16 cellular contexts compared by ENCODE assay signal in the genomic region with DNA sequence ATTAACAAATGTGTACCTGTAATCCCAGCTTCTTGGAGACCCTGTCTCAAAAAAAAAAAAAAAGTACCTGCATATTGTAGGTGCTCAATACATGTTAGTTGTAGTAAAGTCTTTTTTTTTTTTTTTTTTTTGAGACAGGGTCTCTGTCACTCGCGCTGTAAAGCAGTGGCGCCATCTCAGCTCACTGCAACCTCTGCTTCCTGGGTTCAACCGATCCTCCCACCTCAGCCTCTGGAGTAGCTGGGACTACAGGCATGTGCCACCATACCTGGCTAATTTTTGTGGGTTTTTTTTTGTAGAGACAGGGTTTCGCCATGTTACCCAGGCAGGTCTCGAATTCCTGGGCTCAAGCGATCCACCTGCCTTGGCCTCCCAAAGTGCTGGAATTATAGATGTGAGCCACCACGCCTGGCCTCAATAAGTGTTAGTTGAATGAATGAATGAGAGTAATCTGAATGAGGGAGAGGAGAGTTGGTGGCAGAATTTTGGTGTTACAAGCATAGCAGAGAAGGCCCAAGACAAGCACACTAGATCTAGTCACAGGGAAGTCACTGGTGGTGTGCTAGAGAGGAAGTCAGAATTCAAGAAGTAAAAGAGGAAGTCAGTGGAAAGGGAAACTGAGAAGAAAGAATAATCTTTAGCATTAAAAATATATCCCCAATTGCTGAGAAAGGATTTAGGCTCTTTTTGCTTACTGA. TPM values are rescaled to one million over a fixed set of nuclear protein-coding genes. Genes with fewer than 3 reads are reported as not detected.
A peak's percentile ranks its signal among the peaks of the same experiment; 100 is the strongest.
DNase-seq lines count a peak whose midpoint lies in the region; ATAC-seq and TF ChIP-seq lines count a peak whose summit lies in the region.
"Had no signal": no experiment of that assay in that cellular context is flagged by ENCODE, and none has a peak within 500 bp of the region (broad histone marks: within the 10 kb centered on the region; RNA-seq: fewer than 3 reads in every experiment).

No MANE protein-coding gene starts in this region.

- peak overlapping the region; percentile 82 for H3K27ac Mint-ChIP-seq in activated naive CD8-positive, alpha-beta T cell treated with anti-CD3 and anti-CD28 coated beads, Interleukin-2, amount 10 ng/mL, durations not matched to agents 7 days and 5 days
- no peak overlapping the region for H3K27ac Mint-ChIP-seq in WTC11

- POLR2A ChIA-PET in activated naive CD8-positive, alpha-beta T cell treated with anti-CD3 and anti-CD28 coated beads, Interleukin-2, amount 10 ng/mL, durations not matched to agents 7 days and 5 days (lab: Charles Lee), result interaction anchor here (1.3 to 4.4 kb wide), 2 partner anchors 10 to 21 kb away, joined by 4 to 37 read pairs; a partner anchor contains a TSS
- POLR2A ChIA-PET in WTC11 (lab: Charles Lee), result no interaction called here

- intact Hi-C loops in left ventricle myocardium inferior (cut with micrococcal nuclease), result no loop called here
- intact Hi-C loops in heart right ventricle (cut with DNase I), result no loop called here

- whole genome bisulfite sequencing in heart right ventricle, 2 donors, result 96% methylated on average over 8 of the region's 8 CpGs

- H3K4me3 ChIP-seq in left ventricle myocardium inferior, result no peak overlapping the region
- no peak overlapping the region for H3K4me3 ChIP-seq in heart right ventricle
- no peak overlapping the region for H3K4me3 ChIP-seq in NB4 (ENCODE audit: low read depth, low read length)

- H3K4me3 Mint-ChIP-seq in activated naive CD8-positive, alpha-beta T cell treated with anti-CD3 and anti-CD28 coated beads, Interleukin-2, amount 10 ng/mL, durations not matched to agents 7 days and 5 days, result peak overlapping the region; percentile 31
- no peak overlapping the region for H3K4me3 Mint-ChIP-seq in WTC11

- ATAC-seq in heart right ventricle (no peak), WTC11 (no peak), GM19452 (IDR thresholded peaks at IDR 0.05; ENCODE audit: unreplicated experiment) (no peak)
- ATAC-seq in activated naive CD8-positive, alpha-beta T cell treated with anti-CD3 and anti-CD28 coated beads, Interleukin-2, amount 10 ng/mL, durations not matched to agents 7 days and 5 days (ENCODE audit: low read depth), result no peak
- ATAC-seq: sciatic nerve had no signal

- H3K4me1 Mint-ChIP-seq in activated naive CD8-positive, alpha-beta T cell treated with anti-CD3 and anti-CD28 coated beads, Interleukin-2, amount 10 ng/mL, durations not matched to agents 7 days and 5 days, result peaks cover 29% of the 10 kb centered on the region
- peaks cover 8% of the 10 kb centered on the region for H3K4me1 Mint-ChIP-seq in WTC11

- peaks cover 9% of the 10 kb centered on the region for H3K27me3 Mint-ChIP-seq in activated naive CD8-positive, alpha-beta T cell treated with anti-CD3 and anti-CD28 coated beads, Interleukin-2, amount 10 ng/mL, durations not matched to agents 7 days and 5 days
- peaks cover 2% of the 10 kb centered on the region; the same call in 1 of the 2 replicates for H3K27me3 Mint-ChIP-seq in WTC11 (ENCODE audit: low read depth)

- no peak for TF ChIP-seq POLR2A in NB4 (IDR thresholded peaks at IDR 0.05; ENCODE audit: extremely low read depth, insufficient read length)

- no peaks in the 10 kb centered on the region for H3K9me3 ChIP-seq in left ventricle myocardium inferior (replicated peaks)
- no peaks in the 10 kb centered on the region for H3K9me3 ChIP-seq in heart right ventricle
- H3K9me3 ChIP-seq: heart left ventricle had no signal

- no peaks in the 10 kb centered on the region for H3K9me3 Mint-ChIP-seq in activated naive CD8-positive, alpha-beta T cell treated with anti-CD3 and anti-CD28 coated beads, Interleukin-2, amount 10 ng/mL, durations not matched to agents 7 days and 5 days
- H3K9me3 Mint-ChIP-seq in WTC11, result no peaks in the 10 kb centered on the region

- TF ChIP-seq CTCF in left ventricle myocardium inferior (IDR thresholded peaks at IDR 0.05; ENCODE audit: borderline replicate concordance) (no peak), heart right ventricle (IDR thresholded peaks at IDR 0.05) (no peak), NB4 (IDR thresholded peaks at IDR 0.05; ENCODE audit: low read depth, low read length) (no peak), WTC11 (IDR thresholded peaks at IDR 0.05) (no peak)

- H3K27ac ChIP-seq in left ventricle myocardium inferior (replicated peaks) (peak overlapping the region; percentile 2), heart right ventricle (peak overlapping the region in 1 of 10 donors; percentile 76)

- H3K36me3 Mint-ChIP-seq in activated naive CD8-positive, alpha-beta T cell treated with anti-CD3 and anti-CD28 coated beads, Interleukin-2, amount 10 ng/mL, durations not matched to agents 7 days and 5 days, result no peaks in the 10 kb centered on the region
- no peaks in the 10 kb centered on the region for H3K36me3 Mint-ChIP-seq in WTC11

- H3K4me1 ChIP-seq in left ventricle myocardium inferior, result peaks cover 13% of the 10 kb centered on the region
- H3K4me1 ChIP-seq in heart right ventricle, result peaks cover 2 to 31% (median 13%) of the 10 kb centered on the region in 9 donors

- H3K27me3 ChIP-seq in left ventricle myocardium inferior (ENCODE audit: low read depth) (no peaks in the 10 kb centered on the region), heart right ventricle (no peaks in the 10 kb centered on the region)
- H3K27me3 ChIP-seq: heart left ventricle had no signal

- no peaks in the 10 kb centered on the region for H3K36me3 ChIP-seq in left ventricle myocardium inferior
- H3K36me3 ChIP-seq in heart right ventricle, result no peaks in the 10 kb centered on the region
- H3K36me3 ChIP-seq: heart left ventricle had no signal

- CTCF ChIA-PET in WTC11 (lab: Charles Lee), result no interaction called here

- DNase-seq in left ventricle myocardium inferior, result no peak
- DNase-seq in heart right ventricle, result no peak
- peak; percentile 76 for DNase-seq in NB4 (ENCODE audit: low read depth)
- no peak for DNase-seq in activated naive CD8-positive, alpha-beta T cell treated with anti-CD3 and anti-CD28 coated beads, Interleukin-2, amount 10 ng/mL, durations not matched to agents 7 days and 5 days
- no peak for DNase-seq in WTC11 (ENCODE audit: low spot score)
- no peak for DNase-seq in islet precursor cell
- no peak for DNase-seq in AG20443 (ENCODE audit: low spot score)
- DNase-seq: activated CD4-positive, alpha-beta T cell treated with anti-CD3 and anti-CD28 coated beads for 4 hours; anterior cingulate cortex; effector CD8-positive, alpha-beta T cell; heart left ventricle; mesendoderm; NCI-H146 had no signal

TF ChIP-seq in WTC11, 78 proteins besides CTCF, POLR2A, EP300 and RAD21 (continues in another document):
- TF ChIP-seq JAZF1 (CRISPR knock-in tag; IDR thresholded peaks at IDR 0.05), result no peak
- no peak for TF ChIP-seq NR2C2 (CRISPR knock-in tag; IDR thresholded peaks at IDR 0.05)
- TF ChIP-seq, protein P1, sequence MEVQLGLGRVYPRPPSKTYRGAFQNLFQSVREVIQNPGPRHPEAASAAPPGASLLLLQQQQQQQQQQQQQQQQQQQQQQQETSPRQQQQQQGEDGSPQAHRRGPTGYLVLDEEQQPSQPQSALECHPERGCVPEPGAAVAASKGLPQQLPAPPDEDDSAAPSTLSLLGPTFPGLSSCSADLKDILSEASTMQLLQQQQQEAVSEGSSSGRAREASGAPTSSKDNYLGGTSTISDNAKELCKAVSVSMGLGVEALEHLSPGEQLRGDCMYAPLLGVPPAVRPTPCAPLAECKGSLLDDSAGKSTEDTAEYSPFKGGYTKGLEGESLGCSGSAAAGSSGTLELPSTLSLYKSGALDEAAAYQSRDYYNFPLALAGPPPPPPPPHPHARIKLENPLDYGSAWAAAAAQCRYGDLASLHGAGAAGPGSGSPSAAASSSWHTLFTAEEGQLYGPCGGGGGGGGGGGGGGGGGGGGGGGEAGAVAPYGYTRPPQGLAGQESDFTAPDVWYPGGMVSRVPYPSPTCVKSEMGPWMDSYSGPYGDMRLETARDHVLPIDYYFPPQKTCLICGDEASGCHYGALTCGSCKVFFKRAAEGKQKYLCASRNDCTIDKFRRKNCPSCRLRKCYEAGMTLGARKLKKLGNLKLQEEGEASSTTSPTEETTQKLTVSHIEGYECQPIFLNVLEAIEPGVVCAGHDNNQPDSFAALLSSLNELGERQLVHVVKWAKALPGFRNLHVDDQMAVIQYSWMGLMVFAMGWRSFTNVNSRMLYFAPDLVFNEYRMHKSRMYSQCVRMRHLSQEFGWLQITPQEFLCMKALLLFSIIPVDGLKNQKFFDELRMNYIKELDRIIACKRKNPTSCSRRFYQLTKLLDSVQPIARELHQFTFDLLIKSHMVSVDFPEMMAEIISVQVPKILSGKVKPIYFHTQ (CRISPR knock-in tag; IDR thresholded peaks at IDR 0.05), result no peak
- no peak for TF ChIP-seq FOXP1 (CRISPR knock-in tag; IDR thresholded peaks at IDR 0.05; ENCODE audit: borderline replicate concordance)
- no peak for TF ChIP-seq GRHL2 (CRISPR knock-in tag; IDR thresholded peaks at IDR 0.05; ENCODE audit: insufficient replicate concordance, severe bottlenecking)
- no peak for TF ChIP-seq ZNF263 (CRISPR knock-in tag; IDR thresholded peaks at IDR 0.05; ENCODE audit: low read depth)
- TF ChIP-seq OVOL2 (CRISPR knock-in tag; IDR thresholded peaks at IDR 0.05; ENCODE audit: borderline replicate concordance), result no peak

RNA-seq across cellular contexts. Expression of a gene that starts 9.4 kb away (rescaled TPM):
- total RNA-seq in left ventricle myocardium inferior (809 TPM), heart right ventricle (100 to 1,000 TPM in 5 of 10 donors, 10 to 100 TPM in 5; 33.9 to 459 (median 92.5) TPM), WTC11 (2021) (0.50 TPM in 1 of 3 replicates, not detected in the others)
- polyA plus RNA-seq in heart right ventricle, result 100 to 1,000 TPM in 1 of 2 donors, 10 to 100 TPM in 1; 36.5 to 239 TPM
- not detected for total RNA-seq in activated naive CD8-positive, alpha-beta T cell treated with anti-CD3 and anti-CD28 coated beads, Interleukin-2, amount 10 ng/mL, durations not matched to agents 7 days and 5 days
- total RNA-seq: RPMI7951 had no signal

RNA-seq across cellular contexts. Expression of a gene that starts 10.7 kb away (rescaled TPM):
- total RNA-seq in left ventricle myocardium inferior (92.4 TPM), heart right ventricle (100 to 1,000 TPM in 2 of 10 donors, 10 to 100 TPM in 8; 73.7 to 103 (median 84.9) TPM), WTC11 (2021) (83.0 to 83.6 TPM (median 83.3 TPM) in 3 replicates)
- 10 to 100 TPM; 14.0 to 21.3 TPM for polyA plus RNA-seq in heart right ventricle
- 100 to 1,000 TPM; 113 to 114 TPM for total RNA-seq in activated naive CD8-positive, alpha-beta T cell treated with anti-CD3 and anti-CD28 coated beads, Interleukin-2, amount 10 ng/mL, durations not matched to agents 7 days and 5 days

RNA-seq across cellular contexts. Expression of a gene that starts 53.9 kb away (rescaled TPM):
- 3.3 TPM for total RNA-seq in left ventricle myocardium inferior
- total RNA-seq in heart right ventricle, result 10 to 100 TPM in 1 of 10 donors, 1 to 10 TPM in 9; 2.5 to 18.0 (median 3.5) TPM
- polyA plus RNA-seq in heart right ventricle, result 1 to 10 TPM; 1.9 to 2.4 TPM
- total RNA-seq in activated naive CD8-positive, alpha-beta T cell treated with anti-CD3 and anti-CD28 coated beads, Interleukin-2, amount 10 ng/mL, durations not matched to agents 7 days and 5 days, result under 1 TPM in 1 of 2 experiments, not detected in 1; 0.17 TPM
- total RNA-seq in WTC11 (2021), result 0.04 to 0.14 TPM (median 0.09 TPM) in 3 replicates

Comparison
In these comparisons a context has a peak if more than half of its experiments do, and no peak if none do; other contexts are left out.
1. RNA of a gene that starts 9.4 kb away (total RNA-seq): 809 TPM in left ventricle myocardium inferior (single experiment) and 33.9 to 459 TPM in heart right ventricle; 0.50 TPM in WTC11 and not detected in activated naive CD8-positive, alpha-beta T cell treated with anti-CD3 and anti-CD28 coated beads, Interleukin-2, amount 10 ng/mL, durations not matched to agents 7 days and 5 days; every median in the first group is over 10 times any median in the second.